ENCODE assay signal across 8 cellular contexts in the genomic region with DNA sequence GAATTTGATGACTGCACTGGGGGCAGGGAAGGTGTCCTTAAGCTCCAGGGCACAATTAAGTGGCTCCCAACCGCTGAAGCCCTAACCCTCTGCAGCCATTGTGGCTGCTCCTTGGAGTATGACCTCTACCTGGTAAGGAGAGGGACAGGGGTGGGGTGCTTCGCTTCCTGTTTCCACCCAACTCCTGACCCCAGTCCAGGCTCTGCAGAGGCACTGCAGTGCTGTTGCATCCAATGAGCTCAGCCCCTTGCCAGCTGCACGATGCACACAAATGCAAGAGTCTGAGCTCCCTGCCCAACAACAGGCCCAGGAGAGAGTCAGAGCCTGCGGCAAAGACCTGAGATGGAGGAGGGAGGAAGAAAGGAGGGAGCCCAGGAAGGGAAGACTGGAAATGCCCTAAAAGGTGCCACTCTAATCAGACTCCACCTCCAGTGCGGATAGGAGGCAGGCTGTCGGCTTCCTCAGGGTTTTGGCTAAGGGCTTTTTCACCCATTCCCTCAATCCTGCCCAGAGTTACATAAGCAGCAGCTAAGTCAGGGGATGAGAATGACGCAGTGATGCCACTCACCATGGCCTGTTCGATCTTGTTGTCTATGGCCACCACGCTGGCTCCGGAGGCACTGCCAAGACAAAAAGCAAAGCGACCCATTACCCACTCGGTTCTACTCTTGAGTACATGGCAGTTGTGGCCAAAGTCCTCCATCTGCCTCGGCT.
DNase-seq lines count a peak whose midpoint lies in the region; ATAC-seq and TF ChIP-seq lines count a peak whose summit lies in the region.

No MANE protein-coding gene starts in this region.

- H3K36me3 ChIP-seq in GM23338 (ENCODE audit: insufficient read depth) (no peaks in the 10 kb centered on the region), parathyroid adenoma (ENCODE audit: control insufficient read depth, insufficient read depth, low read length) (no peaks in the 10 kb centered on the region)

- H3K79me2 ChIP-seq in GM23338 (replicated peaks; ENCODE audit: insufficient read depth) (no peaks in the 10 kb centered on the region), parathyroid adenoma (peaks cover 2% of the 10 kb centered on the region)

- peak overlapping the region; percentile 79 for H3K4me2 ChIP-seq in GM23338
- H3K4me2 ChIP-seq in parathyroid adenoma (ENCODE audit: low read length) = no peak overlapping the region

- H3K4me1 Mint-ChIP-seq in GM23338 = peaks cover 38% of the 10 kb centered on the region

- H3K36me3 Mint-ChIP-seq in GM23338 (ENCODE audit: low read depth) = peaks cover 15% of the 10 kb centered on the region

- no peaks in the 10 kb centered on the region for H3K9me2 ChIP-seq in GM23338 (ENCODE audit: insufficient read depth)

- TF ChIP-seq CTCF in GM23338 (conservative IDR thresholded peaks at IDR 0.05; ENCODE audit: low read depth in 2 of 2) (no peak), WI38 (IDR thresholded peaks at IDR 0.05; ENCODE audit: low read depth, low read length) (no peak), fibroblast of mammary gland (conservative IDR thresholded peaks at IDR 0.05; ENCODE audit: control insufficient read depth, insufficient read depth, low read depth, low read length) (no peak), parathyroid adenoma (IDR thresholded peaks at IDR 0.05) (no peak)

- peaks cover 10% of the 10 kb centered on the region for H3K4me1 ChIP-seq in GM23338 (ENCODE audit: insufficient read depth)
- H3K4me1 ChIP-seq in parathyroid adenoma = peaks cover 4% of the 10 kb centered on the region

- H4K20me1 ChIP-seq in GM23338 (replicated peaks; ENCODE audit: insufficient read depth) = no peaks in the 10 kb centered on the region

- peak overlapping the region; percentile 82 for H3K4me3 Mint-ChIP-seq in GM23338

- H2AFZ ChIP-seq in GM23338 (no peak overlapping the region), parathyroid adenoma (peak overlapping the region; percentile 64)

- H3K9ac ChIP-seq in parathyroid adenoma = peak overlapping the region; percentile 53

- DNase-seq in GM23338 (ENCODE audit: low spot score) = no peak
- peak; percentile 49 for DNase-seq in fibroblast of mammary gland (ENCODE audit: low read depth)
- no peak for DNase-seq in NCI-H187 (lab: John Stamatoyannopoulos, UW)

- peak overlapping the region; percentile 65 for H3K4me3 ChIP-seq in GM23338
- H3K4me3 ChIP-seq in WI38 (ENCODE audit: low read depth, low read length) = peak overlapping the region; percentile 67
- peak overlapping the region; percentile 75 for H3K4me3 ChIP-seq in fibroblast of mammary gland (ENCODE audit: control insufficient read depth, low read depth, low read length)
- peak overlapping the region; percentile 37 for H3K4me3 ChIP-seq in parathyroid adenoma (ENCODE audit: low read depth, low read length)

- H3K27me3 ChIP-seq in GM23338 (ENCODE audit: insufficient read depth) (no peaks in the 10 kb centered on the region), parathyroid adenoma (ENCODE audit: control insufficient read depth, insufficient read depth, low read length) (no peaks in the 10 kb centered on the region)

- H3K27me3 Mint-ChIP-seq in GM23338 (ENCODE audit: insufficient read depth, low read depth, poor library complexity) = peaks cover 9% of the 10 kb centered on the region

- no peaks in the 10 kb centered on the region for H3K9me3 Mint-ChIP-seq in GM23338

- no peak overlapping the region for H3K27ac Mint-ChIP-seq in GM23338

- H3K9me3 ChIP-seq in parathyroid adenoma (ENCODE audit: control insufficient read depth, low read length) = no peaks in the 10 kb centered on the region

- ATAC-seq in GM23338 (no peak), HG03025 (IDR thresholded peaks at IDR 0.05; ENCODE audit: low FRiP score, unreplicated experiment) (no peak), HG02852 (IDR thresholded peaks at IDR 0.05; ENCODE audit: unreplicated experiment) (no peak), GM21526 (IDR thresholded peaks at IDR 0.05; ENCODE audit: low FRiP score, unreplicated experiment) (no peak)

- H3F3A ChIP-seq in GM23338 (replicated peaks; ENCODE audit: low read depth) = no peaks in the 10 kb centered on the region

- H3K27ac ChIP-seq in GM23338 (ENCODE audit: low read depth) (no peak overlapping the region), parathyroid adenoma (peak overlapping the region; percentile 82)

TF ChIP-seq in GM23338, 12 proteins besides CTCF, POLR2A, EP300 and RAD21 (continues in another document):
- TF ChIP-seq CREB1 (CRISPR knock-in tag; IDR thresholded peaks at IDR 0.05; ENCODE audit: low read depth) = no peak
- TF ChIP-seq, protein P1, sequence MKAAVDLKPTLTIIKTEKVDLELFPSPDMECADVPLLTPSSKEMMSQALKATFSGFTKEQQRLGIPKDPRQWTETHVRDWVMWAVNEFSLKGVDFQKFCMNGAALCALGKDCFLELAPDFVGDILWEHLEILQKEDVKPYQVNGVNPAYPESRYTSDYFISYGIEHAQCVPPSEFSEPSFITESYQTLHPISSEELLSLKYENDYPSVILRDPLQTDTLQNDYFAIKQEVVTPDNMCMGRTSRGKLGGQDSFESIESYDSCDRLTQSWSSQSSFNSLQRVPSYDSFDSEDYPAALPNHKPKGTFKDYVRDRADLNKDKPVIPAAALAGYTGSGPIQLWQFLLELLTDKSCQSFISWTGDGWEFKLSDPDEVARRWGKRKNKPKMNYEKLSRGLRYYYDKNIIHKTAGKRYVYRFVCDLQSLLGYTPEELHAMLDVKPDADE (IDR thresholded peaks at IDR 0.05) = no peak
- TF ChIP-seq, protein P2, sequence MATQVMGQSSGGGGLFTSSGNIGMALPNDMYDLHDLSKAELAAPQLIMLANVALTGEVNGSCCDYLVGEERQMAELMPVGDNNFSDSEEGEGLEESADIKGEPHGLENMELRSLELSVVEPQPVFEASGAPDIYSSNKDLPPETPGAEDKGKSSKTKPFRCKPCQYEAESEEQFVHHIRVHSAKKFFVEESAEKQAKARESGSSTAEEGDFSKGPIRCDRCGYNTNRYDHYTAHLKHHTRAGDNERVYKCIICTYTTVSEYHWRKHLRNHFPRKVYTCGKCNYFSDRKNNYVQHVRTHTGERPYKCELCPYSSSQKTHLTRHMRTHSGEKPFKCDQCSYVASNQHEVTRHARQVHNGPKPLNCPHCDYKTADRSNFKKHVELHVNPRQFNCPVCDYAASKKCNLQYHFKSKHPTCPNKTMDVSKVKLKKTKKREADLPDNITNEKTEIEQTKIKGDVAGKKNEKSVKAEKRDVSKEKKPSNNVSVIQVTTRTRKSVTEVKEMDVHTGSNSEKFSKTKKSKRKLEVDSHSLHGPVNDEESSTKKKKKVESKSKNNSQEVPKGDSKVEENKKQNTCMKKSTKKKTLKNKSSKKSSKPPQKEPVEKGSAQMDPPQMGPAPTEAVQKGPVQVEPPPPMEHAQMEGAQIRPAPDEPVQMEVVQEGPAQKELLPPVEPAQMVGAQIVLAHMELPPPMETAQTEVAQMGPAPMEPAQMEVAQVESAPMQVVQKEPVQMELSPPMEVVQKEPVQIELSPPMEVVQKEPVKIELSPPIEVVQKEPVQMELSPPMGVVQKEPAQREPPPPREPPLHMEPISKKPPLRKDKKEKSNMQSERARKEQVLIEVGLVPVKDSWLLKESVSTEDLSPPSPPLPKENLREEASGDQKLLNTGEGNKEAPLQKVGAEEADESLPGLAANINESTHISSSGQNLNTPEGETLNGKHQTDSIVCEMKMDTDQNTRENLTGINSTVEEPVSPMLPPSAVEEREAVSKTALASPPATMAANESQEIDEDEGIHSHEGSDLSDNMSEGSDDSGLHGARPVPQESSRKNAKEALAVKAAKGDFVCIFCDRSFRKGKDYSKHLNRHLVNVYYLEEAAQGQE (IDR thresholded peaks at IDR 0.05; ENCODE audit: unreplicated experiment) = no peak
- no peak for TF ChIP-seq EZH2 (IDR thresholded peaks at IDR 0.05; ENCODE audit: low read depth, unreplicated experiment)
